ENCODE assay signal across 8 cellular contexts in genomic region chr2:42931147-42931817, GRCh38.
A peak's percentile ranks its signal among the peaks of the same experiment; 100 is the strongest.
DNase-seq lines count a peak whose midpoint lies in the region; ATAC-seq, FAIRE-seq and TF ChIP-seq lines count a peak whose summit lies in the region.
"Had no signal": no experiment of that assay in that cellular context is flagged by ENCODE, and none has a peak within 500 bp of the region (broad histone marks: within the 10 kb centered on the region; RNA-seq: fewer than 3 reads in every experiment).

No MANE protein-coding gene starts in this region.

- H3K9ac ChIP-seq in SU-DHL-6 (ENCODE audit: low read length), result no peak overlapping the region

- H3K4me2 ChIP-seq in SU-DHL-6 (ENCODE audit: low read depth, low read length, poor library complexity, severe bottlenecking), result no peak overlapping the region

- H4K20me1 ChIP-seq in SU-DHL-6 (ENCODE audit: low read depth, low read length), result no peaks in the 10 kb centered on the region

- H3K27me3 ChIP-seq in SU-DHL-6 (ENCODE audit: low read length), result no peaks in the 10 kb centered on the region
- H3K27me3 ChIP-seq in heart right ventricle, result no peaks in the 10 kb centered on the region
- H3K27me3 ChIP-seq in thoracic aorta (replicated peaks; ENCODE audit: insufficient read depth), result no peaks in the 10 kb centered on the region

- H3F3A ChIP-seq in SU-DHL-6 (ENCODE audit: insufficient read depth), result no peaks in the 10 kb centered on the region

- FAIRE-seq in frontal cortex (lab: Jason Lieb, UNC), result no peak

- no peaks in the 10 kb centered on the region for H3K9me2 ChIP-seq in SU-DHL-6 (replicated peaks; ENCODE audit: insufficient read depth, low read length)

- ATAC-seq in heart right ventricle, result no peak
- ATAC-seq in thoracic aorta (ENCODE audit: insufficient number of reproducible peaks, low FRiP score, low read depth), result no peak
- ATAC-seq in GM19467 (IDR thresholded peaks at IDR 0.05; ENCODE audit: unreplicated experiment), result no peak
- ATAC-seq in GM19397 (IDR thresholded peaks at IDR 0.05; ENCODE audit: unreplicated experiment), result no peak

- no peak overlapping the region for H3K27ac ChIP-seq in SU-DHL-6 (ENCODE audit: low read depth, low read length)
- peak overlapping the region in 9 of 10 donors; percentile 84 to 97 (median 90) for H3K27ac ChIP-seq in heart right ventricle
- H3K27ac ChIP-seq in thoracic aorta, result peak overlapping the region; percentile 77 to 93

- TF ChIP-seq CTCF in SU-DHL-6 (IDR thresholded peaks at IDR 0.05; ENCODE audit: insufficient read depth, low read length, poor library complexity, severe bottlenecking), result peak; percentile 15
- peak in 4 of 9 donors; percentile 16 to 37 (median 24) for TF ChIP-seq CTCF in heart right ventricle (IDR thresholded peaks at IDR 0.05)
- TF ChIP-seq CTCF in thoracic aorta (IDR thresholded peaks at IDR 0.05), result no peak

- H3K9me3 ChIP-seq in SU-DHL-6 (ENCODE audit: insufficient read depth, low read length) (no peaks in the 10 kb centered on the region), heart right ventricle (no peaks in the 10 kb centered on the region), thoracic aorta (no peaks in the 10 kb centered on the region)

- H3K36me3 ChIP-seq in SU-DHL-6 (ENCODE audit: low read length) (no peaks in the 10 kb centered on the region), heart right ventricle (no peaks in the 10 kb centered on the region), thoracic aorta (no peaks in the 10 kb centered on the region)

- intact Hi-C loops in heart right ventricle (cut with DNase I), result loop anchor here in 3 of 10 donors (5.0 to 10.0 kb wide), 2 partner anchors 66 to 69 kb away; no protein-coding TSS in a partner anchor

- peak; percentile 48 for DNase-seq in H4 (ENCODE audit: low spot score)
- no peak for DNase-seq in heart right ventricle
- no peak for DNase-seq in thoracic aorta (ENCODE audit: low spot score)
- no peak for DNase-seq in frontal cortex (ENCODE audit: low spot score in 2 of 2)
- DNase-seq: activated gamma-delta T cell had no signal

- 62 to 68% methylated on average over 8 of the region's 8 CpGs for WGBS in heart right ventricle, 2 donors

- H2AFZ ChIP-seq in SU-DHL-6 (ENCODE audit: low read depth, low read length, severe bottlenecking), result no peak overlapping the region

- H3K4me1 ChIP-seq in heart right ventricle (peaks cover 52 to 97% (median 84%) of the 10 kb centered on the region in 9 donors), thoracic aorta (ENCODE audit: control insufficient read depth in 1 of 2, low read depth in 2 of 2) (peaks cover 45 to 82% of the 10 kb centered on the region in 2 donors)

- H3K4me3 ChIP-seq in SU-DHL-6 (ENCODE audit: insufficient read depth, low read length, poor library complexity, severe bottlenecking), result no peak overlapping the region
- H3K4me3 ChIP-seq in heart right ventricle, result no peak overlapping the region
- no peak overlapping the region for H3K4me3 ChIP-seq in thoracic aorta

- H3K79me2 ChIP-seq in SU-DHL-6 (ENCODE audit: insufficient read depth, low read length), result no peaks in the 10 kb centered on the region
